In the genomic region with DNA sequence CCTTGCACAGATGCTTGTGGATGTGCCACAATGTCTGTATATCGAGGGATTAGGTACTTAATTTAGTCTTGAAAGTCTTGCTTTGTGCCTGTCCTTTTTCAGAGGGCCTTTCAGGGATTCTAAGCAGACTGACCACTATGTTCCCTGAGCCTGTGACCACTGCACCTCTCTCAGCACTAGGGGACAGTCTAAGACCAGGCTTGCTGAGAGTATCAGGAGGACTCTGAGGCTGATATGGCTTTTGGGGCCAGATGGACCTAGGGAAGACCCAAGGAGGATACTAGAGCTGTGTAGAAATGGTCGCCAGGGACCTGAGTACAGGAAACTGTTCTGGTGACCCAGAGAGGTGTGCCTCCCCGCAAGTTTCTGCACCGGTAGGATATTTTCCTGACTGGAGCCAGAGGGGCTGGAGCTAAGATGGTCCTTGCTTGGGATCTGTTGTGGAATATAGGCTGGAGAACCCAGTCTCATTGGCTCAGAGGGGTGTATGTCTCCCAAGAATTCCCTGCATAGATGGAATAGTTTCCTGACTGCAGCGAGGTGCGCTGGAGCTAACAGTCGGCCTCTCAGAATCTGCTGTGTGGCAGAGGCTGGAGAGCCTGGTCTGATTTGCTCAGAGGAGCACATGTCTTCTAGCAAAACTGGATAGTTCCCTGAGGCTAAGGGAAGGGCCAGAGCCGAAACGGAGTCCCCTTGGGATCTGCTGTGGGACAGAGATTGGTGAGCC, we compare ENCODE assay signal across 9 cellular contexts.
DNase-seq lines count a peak whose midpoint lies in the region; ATAC-seq and TF ChIP-seq lines count a peak whose summit lies in the region.
"Had no signal": no experiment of that assay in that cellular context is flagged by ENCODE, and none has a peak within 500 bp of the region (broad histone marks: within the 10 kb centered on the region; RNA-seq: fewer than 3 reads in every experiment).

No MANE protein-coding gene starts in this region.

- DNase-seq in Caco-2 (peak in 1 of 2 experiments; percentile 15), left colon (no peak), NCI-H526 treated with DMSO at 0.1 percent for 48 hours (lab: John Stamatoyannopoulos, UW) (no peak), C1 segment of cervical spinal cord (lab: John Stamatoyannopoulos, UW) (no peak), stomach (no peak)
- DNase-seq: activated T-cell treated with anti-CD3 and anti-CD28 coated beads, Interleukin-2, amount 50 U/mL, for 72 hours had no signal

- H3K4me3 ChIP-seq in Caco-2 (ENCODE audit: low read depth, low read length) (no peak overlapping the region), WI38 (ENCODE audit: low read depth, low read length) (no peak overlapping the region), stomach (no peak overlapping the region)

- no peaks in the 10 kb centered on the region for H3K9me3 ChIP-seq in Caco-2
- H3K9me3 ChIP-seq in stomach: peaks cover 0 to 3% (median 0%) of the 10 kb centered on the region in 4 donors

- no TSS peak for BruUV-seq in Caco-2 (replicated peaks; lab: Mats Ljungman, UMichigan)

- no peak for TF ChIP-seq EP300 in stomach (IDR thresholded peaks at IDR 0.05)

- WGBS in stomach, 5 donors: 80 to 84% (median 82%) methylated on average over 6 to 9 of the region's 9 CpGs

- TF ChIP-seq CTCF in Caco-2 (IDR thresholded peaks at IDR 0.05; ENCODE audit: insufficient read depth in 1 of 2, low read depth in 1 of 2, low read length in 1 of 2, severe bottlenecking in 1 of 2, unreplicated experiment in 1 of 2) (peak; percentile 24 to 68), WI38 (IDR thresholded peaks at IDR 0.05; ENCODE audit: low read depth, low read length) (peak; percentile 97), stomach (IDR thresholded peaks at IDR 0.05) (no peak)

- no peaks in the 10 kb centered on the region for H3K4me1 Mint-ChIP-seq in Caco-2 (ENCODE audit: low read depth, unreplicated experiment)

- H3K27ac Mint-ChIP-seq in Caco-2 (ENCODE audit: unreplicated experiment): no peak overlapping the region
- H3K27ac Mint-ChIP-seq: activated T-cell treated with anti-CD3 and anti-CD28 coated beads, Interleukin-2, amount 50 U/mL, for 72 hours had no signal

- H3K27ac ChIP-seq in stomach: no peak overlapping the region

- no peaks in the 10 kb centered on the region for H3K36me3 ChIP-seq in Caco-2 (ENCODE audit: control insufficient read depth, insufficient read depth, low read length)
- H3K36me3 ChIP-seq in stomach: no peaks in the 10 kb centered on the region

- H3K4me3 Mint-ChIP-seq in Caco-2 (ENCODE audit: unreplicated experiment): no peak overlapping the region
- H3K4me3 Mint-ChIP-seq: activated T-cell treated with anti-CD3 and anti-CD28 coated beads, Interleukin-2, amount 50 U/mL, for 72 hours had no signal

- H3K27me3 Mint-ChIP-seq in Caco-2 (ENCODE audit: insufficient read depth, unreplicated experiment): peaks cover 16% of the 10 kb centered on the region

- no peaks in the 10 kb centered on the region for H3K9me3 Mint-ChIP-seq in Caco-2 (ENCODE audit: unreplicated experiment)

- CTCF ChIA-PET in Caco-2 (lab: Charles Lee): interaction anchor here (1.0 kb wide), 1 partner anchor 58 kb away, joined by 3 read pairs; no protein-coding TSS in a partner anchor

- no peaks in the 10 kb centered on the region for H3K36me3 Mint-ChIP-seq in Caco-2 (ENCODE audit: insufficient read depth, unreplicated experiment)

- POLR2A ChIA-PET in Caco-2 (lab: Charles Lee): no interaction called here

- TF ChIP-seq POLR2A in stomach (IDR thresholded peaks at IDR 0.05): no peak

- intact Hi-C loops in Caco-2 (cut with micrococcal nuclease; ENCODE audit: unreplicated experiment): loop anchor here (1.0 to 10.0 kb wide), 3 partner anchors 59 to 638 kb away; no protein-coding TSS in a partner anchor
- intact Hi-C loops in left colon (cut with DNase I, micrococcal nuclease): no loop called here
- intact Hi-C loops in stomach (cut with DNase I; ENCODE audit: low total_unique reads): no loop called here

- ATAC-seq in HG02798 (IDR thresholded peaks at IDR 0.05; ENCODE audit: poor library complexity, unreplicated experiment): peak; percentile 60
- ATAC-seq in left colon: peak; percentile 37
- no peak for ATAC-seq in GM21737 (IDR thresholded peaks at IDR 0.05; ENCODE audit: unreplicated experiment)

- no peaks in the 10 kb centered on the region for H3K4me1 ChIP-seq in Caco-2
- H3K4me1 ChIP-seq in stomach: no peaks in the 10 kb centered on the region

- H3K27me3 ChIP-seq in Caco-2 (replicated peaks; ENCODE audit: control insufficient read depth, insufficient read depth, low read length) (no peaks in the 10 kb centered on the region), stomach (peaks cover 0 to 4% (median 0%) of the 10 kb centered on the region in 3 donors)

Comparison
In these comparisons a context has a peak if more than half of its experiments do, and no peak if none do; other contexts are left out.
1. CTCF ChIP-seq: peak in Caco-2 (2 of 2) and WI38 (single experiment); none in stomach (0 of 7).